In the genomic region with DNA sequence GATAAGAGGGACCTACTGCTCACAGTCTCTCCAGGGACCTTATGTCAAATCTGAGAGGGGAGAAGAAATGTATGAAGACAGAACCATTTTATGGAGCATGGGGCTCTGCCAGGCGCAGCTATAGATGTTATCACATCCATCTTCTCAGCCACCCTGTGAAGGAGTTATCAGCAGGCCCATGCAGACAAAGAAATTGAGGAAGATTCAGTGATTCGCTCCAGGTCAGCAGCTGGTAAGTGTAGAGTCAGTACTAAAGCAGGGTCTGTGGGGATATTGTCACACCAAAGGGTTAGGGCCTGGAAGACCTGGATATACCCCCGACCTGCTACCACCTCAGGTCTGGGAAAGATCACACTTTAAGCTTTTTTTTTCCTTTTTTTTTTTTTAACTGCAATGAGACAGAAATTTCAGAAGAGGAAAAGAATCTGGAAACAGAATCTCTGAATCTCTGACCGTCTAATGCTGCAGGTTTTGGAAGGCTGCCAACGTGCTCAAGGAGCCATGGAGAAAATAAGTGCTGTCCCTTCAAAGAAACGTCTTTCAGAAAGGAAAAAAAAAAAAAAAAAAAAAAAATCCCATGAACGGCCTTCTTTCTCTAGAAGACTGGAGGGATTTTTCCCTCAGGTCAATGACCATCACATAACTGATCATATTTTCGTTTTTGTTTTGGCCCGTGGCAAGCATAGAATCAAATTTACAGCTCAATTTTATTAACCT, we compare ENCODE assay signal across 14 cellular contexts.
A peak's percentile ranks its signal among the peaks of the same experiment; 100 is the strongest.
DNase-seq lines count a peak whose midpoint lies in the region; ATAC-seq and TF ChIP-seq lines count a peak whose summit lies in the region.
"Had no signal": no experiment of that assay in that cellular context is flagged by ENCODE, and none has a peak within 500 bp of the region (broad histone marks: within the 10 kb centered on the region; RNA-seq: fewer than 3 reads in every experiment).

No MANE protein-coding gene starts in this region.

- no peaks in the 10 kb centered on the region for H3K27me3 ChIP-seq in ACC112 (ENCODE audit: insufficient read depth, low read length)
- H3K27me3 ChIP-seq in kidney epithelial cell (ENCODE audit: control insufficient read depth, insufficient read depth, low read length), result no peaks in the 10 kb centered on the region
- H3K27me3 ChIP-seq in vagina, result no peaks in the 10 kb centered on the region
- H3K27me3 ChIP-seq: SJCRH30 had no signal

- POLR2A ChIA-PET in T-cell (lab: Charles Lee), result interaction anchor here in 1 of 2 donors (0.6 kb wide), 1 partner anchor 850 kb away, joined by 3 read pairs; no protein-coding TSS in a partner anchor

- H3K9me3 ChIP-seq in vagina, result no peaks in the 10 kb centered on the region
- H3K9me3 ChIP-seq: SJCRH30 had no signal

- no peak overlapping the region for H3K27ac Mint-ChIP-seq in T-cell
- H3K27ac Mint-ChIP-seq: activated B cell treated with CpG ODN at 0.5 μM for 24 hours; activated T-cell treated with anti-CD3 and anti-CD28 coated beads, Interleukin-2, amount 50 U/mL, for 72 hours; type B pancreatic cell had no signal

- no peak overlapping the region for H3K4me3 Mint-ChIP-seq in T-cell
- H3K4me3 Mint-ChIP-seq: activated B cell treated with CpG ODN at 0.5 μM for 24 hours; activated T-cell treated with anti-CD3 and anti-CD28 coated beads, Interleukin-2, amount 50 U/mL, for 72 hours; type B pancreatic cell had no signal

- CTCF ChIA-PET in T-cell (lab: Charles Lee), result interaction anchor here in 1 of 2 donors (0.6 to 0.7 kb wide), 2 partner anchors 505 to 752 kb away, joined by 3 to 5 read pairs; no protein-coding TSS in a partner anchor

- H3K27ac ChIP-seq in ACC112 (ENCODE audit: low read depth, low read length), result no peak overlapping the region
- no peak overlapping the region for H3K27ac ChIP-seq in vagina
- H3K27ac ChIP-seq: SJCRH30 had no signal

- peak; percentile 45 for DNase-seq in H4 (ENCODE audit: low spot score)
- peak; percentile 94 for DNase-seq in SK-N-DZ (ENCODE audit: low spot score)
- peak; percentile 55 for DNase-seq in kidney epithelial cell (ENCODE audit: low read depth)
- no peak for DNase-seq in vagina (ENCODE audit: extremely low spot score in 2 of 2)
- DNase-seq in T-cell, result no peak
- DNase-seq in epidermal melanocyte (ENCODE audit: insufficient read length, low spot score), result no peak
- DNase-seq: activated B cell treated with CpG ODN at 0.5 μM for 24 hours; activated T-cell treated with anti-CD3 and anti-CD28 coated beads, Interleukin-2, amount 50 U/mL, for 72 hours; AML-193; erythroblast had no signal

- no peaks in the 10 kb centered on the region for H3K36me3 Mint-ChIP-seq in T-cell
- H3K36me3 Mint-ChIP-seq: type B pancreatic cell had no signal

- no peaks in the 10 kb centered on the region for H3K36me3 ChIP-seq in ACC112 (ENCODE audit: insufficient read depth, low read length)
- no peaks in the 10 kb centered on the region for H3K36me3 ChIP-seq in kidney epithelial cell (ENCODE audit: control insufficient read depth, insufficient read depth, low read length)
- no peaks in the 10 kb centered on the region for H3K36me3 ChIP-seq in vagina
- H3K36me3 ChIP-seq: SJCRH30 had no signal

- H3K9me3 Mint-ChIP-seq in T-cell, result no peaks in the 10 kb centered on the region
- H3K9me3 Mint-ChIP-seq: activated B cell treated with CpG ODN at 0.5 μM for 24 hours; activated T-cell treated with anti-CD3 and anti-CD28 coated beads, Interleukin-2, amount 50 U/mL, for 72 hours had no signal

- H3K4me1 ChIP-seq in ACC112 (ENCODE audit: control insufficient read depth, insufficient read depth, low read length, unreplicated experiment), result peaks cover 18% of the 10 kb centered on the region
- H3K4me1 ChIP-seq in vagina, result no peaks in the 10 kb centered on the region

- intact Hi-C loops in vagina (cut with DNase I), result no loop called here

- H3K27me3 Mint-ChIP-seq in T-cell, result no peaks in the 10 kb centered on the region

- H3K4me3 ChIP-seq in ACC112 (ENCODE audit: low read depth, low read length) (no peak overlapping the region), kidney epithelial cell (ENCODE audit: low read depth, low read length) (no peak overlapping the region), vagina (no peak overlapping the region)
- H3K4me3 ChIP-seq: SJCRH30 had no signal

- no peaks in the 10 kb centered on the region for H3K4me1 Mint-ChIP-seq in T-cell
- H3K4me1 Mint-ChIP-seq: activated B cell treated with CpG ODN at 0.5 μM for 24 hours had no signal

- ATAC-seq in GM21737 (IDR thresholded peaks at IDR 0.05; ENCODE audit: unreplicated experiment) (no peak), T-cell (replicated peaks in 1 of 4) (no peak)
- ATAC-seq: activated T-cell treated with anti-CD3 and anti-CD28 coated beads, Interleukin-2, amount 50 U/mL, for 72 hours had no signal

- H2AFZ ChIP-seq in ACC112 (ENCODE audit: low read length, unreplicated experiment), result peak overlapping the region; percentile 13

- TF ChIP-seq CTCF in kidney epithelial cell (IDR thresholded peaks at IDR 0.05; ENCODE audit: insufficient read depth, low read length, poor library complexity, severe bottlenecking) (no peak), vagina (IDR thresholded peaks at IDR 0.05) (no peak)

- TF ChIP-seq POLR2A in vagina (IDR thresholded peaks at IDR 0.05), result no peak

- no peaks in the 10 kb centered on the region for H3K79me2 ChIP-seq in ACC112 (ENCODE audit: control insufficient read depth, insufficient read depth, low read length, unreplicated experiment)

Comparison
In these comparisons a context has a peak if more than half of its experiments do, and no peak if none do; other contexts are left out.
1. DNase-seq: peak in H4 (single experiment), SK-N-DZ (single experiment) and kidney epithelial cell (single experiment); none in vagina (0 of 2), T-cell (0 of 34) and epidermal melanocyte (single experiment).